8 cellular contexts compared by ENCODE assay signal in genomic region chr17:77110006-77110374, GRCh38. TPM values are rescaled to one million over a fixed set of nuclear protein-coding genes. Genes with fewer than 3 reads are reported as not detected.
DNase-seq lines count a peak whose midpoint lies in the region; ATAC-seq and TF ChIP-seq lines count a peak whose summit lies in the region.

No MANE protein-coding gene starts in this region.

- no peaks in the 10 kb centered on the region for H3K9me3 ChIP-seq in A673 (ENCODE audit: low read depth, low read length, poor library complexity, severe bottlenecking)
- H3K9me3 ChIP-seq in mesodermal cell (ENCODE audit: control insufficient read depth, low read length) = no peaks in the 10 kb centered on the region

- H3K27me3 ChIP-seq in A673 (replicated peaks; ENCODE audit: insufficient read depth, low read depth, low read length, poor library complexity) (no peaks in the 10 kb centered on the region), brain microvascular endothelial cell (replicated peaks) (no peaks in the 10 kb centered on the region)

- TF ChIP-seq CTCF in A673 (conservative IDR thresholded peaks at IDR 0.05; ENCODE audit: low read depth, low read length) (no peak), brain microvascular endothelial cell (IDR thresholded peaks at IDR 0.05; ENCODE audit: low read depth, low read length, missing control alignments) (no peak)

- peaks cover 15% of the 10 kb centered on the region for H3K4me1 ChIP-seq in A673 (ENCODE audit: insufficient read depth, low read length, poor library complexity, severe bottlenecking)
- peaks cover 14% of the 10 kb centered on the region for H3K4me1 ChIP-seq in mesodermal cell (ENCODE audit: control insufficient read depth, insufficient read depth, low read length, poor library complexity, severe bottlenecking)

- no peak for ATAC-seq in GM18505 (IDR thresholded peaks at IDR 0.05; ENCODE audit: unreplicated experiment)

- in situ Hi-C loops in KBM-7 (cut with MboI; ENCODE audit: low pct_unique_long_range_greater_than_20kb, low sequenced_read_pairs) (no loop called here), brain microvascular endothelial cell (cut with HindIII; ENCODE audit: low pct_ligation_motif_present, low sequenced_read_pairs) (no loop called here)

- H3K27ac ChIP-seq in A673 (ENCODE audit: low read depth, low read length, poor library complexity, severe bottlenecking) (peak overlapping the region; percentile 63), brain microvascular endothelial cell (peak overlapping the region; percentile 42), mesodermal cell (ENCODE audit: low read depth, low read length, severe bottlenecking) (peak overlapping the region; percentile 73)

- POLR2A ChIA-PET in A673 (lab: Charles Lee; ENCODE audit: low non-redundant PET) = no interaction called here

- DNase-seq in A673 (ENCODE audit: low spot score) (peak; percentile 71), KBM-7 (peak; percentile 69), brain microvascular endothelial cell (peak; percentile 39), NCI-H1105 treated with DMSO at 0.1 percent for 48 hours (lab: John Stamatoyannopoulos, UW) (no peak), NCI-H1105 (lab: John Stamatoyannopoulos, UW) (no peak), RPMI8226 (no peak)

- WGBS in mesodermal cell (ENCODE audit: insufficient coverage in 2 of 2), 2 experiments = 33 to 39% methylated on average over 4 of the region's 4 CpGs

- no peak overlapping the region for H3K4me3 ChIP-seq in A673 (ENCODE audit: low read depth, low read length, poor library complexity, severe bottlenecking)
- no peak overlapping the region for H3K4me3 ChIP-seq in brain microvascular endothelial cell (ENCODE audit: low read depth, low read length)
- no peak overlapping the region for H3K4me3 ChIP-seq in mesodermal cell (ENCODE audit: extremely low read depth, insufficient read depth, low read length, poor library complexity, severe bottlenecking)

- H3K36me3 ChIP-seq in A673 (ENCODE audit: insufficient read depth, low read length, poor library complexity, severe bottlenecking) (no peaks in the 10 kb centered on the region), brain microvascular endothelial cell (replicated peaks) (no peaks in the 10 kb centered on the region), mesodermal cell (ENCODE audit: control insufficient read depth, insufficient read depth, low read length) (no peaks in the 10 kb centered on the region)

- intact Hi-C loops in A673 (cut with micrococcal nuclease; ENCODE audit: unreplicated experiment) = no loop called here

- no peak for TF ChIP-seq POLR2A in GM18505 (IDR thresholded peaks at IDR 0.05; ENCODE audit: borderline replicate concordance, extremely low read depth, insufficient read depth, insufficient read length)

- CTCF ChIA-PET in A673 (lab: Charles Lee) = no interaction called here

- no TSS peak for BruUV-seq in A673 (replicated peaks; lab: Mats Ljungman, UMichigan)

RNA-seq across cellular contexts. Expression of gene SEC14L1, which starts 30.8 kb away (rescaled TPM):
- 78.6 and 82.8 TPM in 2 replicates for total RNA-seq in A673 (2021)
- 203 TPM for polyA plus RNA-seq in mesodermal cell (2013, experiment 1 of 2)
- polyA plus RNA-seq in mesodermal cell (2013, experiment 2 of 2) = 152 TPM

Comparison
In these comparisons a context has a peak if more than half of its experiments do, and no peak if none do; other contexts are left out.
1. DNase-seq: peak in A673 (single experiment), KBM-7 (single experiment) and brain microvascular endothelial cell (single experiment); none in NCI-H1105 treated with DMSO at 0.1 percent for 48 hours (single experiment), NCI-H1105 (single experiment) and RPMI8226 (single experiment).
2. Peak in every context shown above with its lines, with median percentiles within 50 percentile points of each other: H3K27ac ChIP-seq.